1 cellular context compared by ENCODE assay signal in genomic region chr5:149388498-149389190, GRCh38.
TF ChIP-seq lines count a peak whose summit lies in the region.

No MANE protein-coding gene starts in this region.

TF ChIP-seq in endothelial cell of umbilical vein, 7 proteins besides CTCF, POLR2A, EP300 and RAD21 (continued from another document):
- no peak for TF ChIP-seq MYC (IDR thresholded peaks at IDR 0.05; ENCODE audit: low read depth, low read length)
- TF ChIP-seq FOS (IDR thresholded peaks at IDR 0.05; ENCODE audit: borderline replicate concordance, insufficient read depth, low read length): no peak
- no peak for TF ChIP-seq JUN (IDR thresholded peaks at IDR 0.05; ENCODE audit: borderline replicate concordance, insufficient read depth, insufficient read length, low read depth)
- no peak for TF ChIP-seq GATA2 (IDR thresholded peaks at IDR 0.05; ENCODE audit: insufficient read depth, insufficient read length, low read depth, low read length)
